27 cellular contexts compared by ENCODE assay signal in genomic region chr11:57498540-57498939, GRCh38. TPM values are rescaled to one million over a fixed set of nuclear protein-coding genes. Genes with fewer than 3 reads are reported as not detected.
DNase-seq lines count a peak whose midpoint lies in the region; ATAC-seq and TF ChIP-seq lines count a peak whose summit lies in the region.
"Had no signal": no experiment of that assay in that cellular context is flagged by ENCODE, and none has a peak within 500 bp of the region (broad histone marks: within the 10 kb centered on the region; RNA-seq: fewer than 3 reads in every experiment).

No MANE protein-coding gene starts in this region.

- H3K4me3 ChIP-seq in esophagus muscularis mucosa, result no peak overlapping the region
- no peak overlapping the region for H3K4me3 ChIP-seq in osteoblast (ENCODE audit: insufficient read depth, low read length)
- no peak overlapping the region for H3K4me3 ChIP-seq in upper lobe of right lung

- peaks cover 5 to 61% (median 13%) of the 10 kb centered on the region in 4 donors for H3K36me3 ChIP-seq in esophagus muscularis mucosa
- no peaks in the 10 kb centered on the region for H3K36me3 ChIP-seq in osteoblast (ENCODE audit: insufficient read depth, low read length)
- H3K36me3 ChIP-seq in upper lobe of right lung, result peaks cover 4% of the 10 kb centered on the region
- H3K36me3 ChIP-seq: ovary had no signal

- H3K36me3 Mint-ChIP-seq in activated naive CD8-positive, alpha-beta T cell treated with anti-CD3 and anti-CD28 coated beads, Interleukin-2, amount 50 U/mL, for 24 hours (ENCODE audit: low read depth), result peaks cover 19% of the 10 kb centered on the region

- H3K9me3 ChIP-seq in esophagus muscularis mucosa, result no peaks in the 10 kb centered on the region
- no peaks in the 10 kb centered on the region for H3K9me3 ChIP-seq in osteoblast (ENCODE audit: low read depth, low read length)
- no peaks in the 10 kb centered on the region for H3K9me3 ChIP-seq in upper lobe of right lung
- H3K9me3 ChIP-seq: ovary had no signal

- H4K20me1 ChIP-seq in osteoblast (ENCODE audit: insufficient read depth, low read length), result no peaks in the 10 kb centered on the region

- H3K79me2 ChIP-seq in osteoblast (ENCODE audit: insufficient read depth, low read length), result no peaks in the 10 kb centered on the region

- DNase-seq in NCI-H146 (lab: John Stamatoyannopoulos, UW) (peak; percentile 40), NCI-H146 treated with DMSO at 0.1 percent for 48 hours (lab: John Stamatoyannopoulos, UW; ENCODE audit: unreplicated experiment) (no peak), esophagus muscularis mucosa (ENCODE audit: extremely low spot score) (no peak), osteoblast (ENCODE audit: insufficient read length, low spot score, missing footprints) (peak; percentile 34), upper lobe of right lung (no peak), SIG-M5 (lab: John Stamatoyannopoulos, UW) (no peak), NCI-H524 treated with DMSO at 0.1 percent for 48 hours (lab: John Stamatoyannopoulos, UW) (no peak)
- no peak for DNase-seq in activated naive CD8-positive, alpha-beta T cell treated with anti-CD3 and anti-CD28 coated beads, Interleukin-2, amount 50 U/mL, for 24 hours
- DNase-seq: 8988T; activated CD8-positive, alpha-beta T cell treated with anti-CD3 and anti-CD28 coated beads, Interleukin-2, amount 10 ng/mL, durations not matched to agents 7 days and 5 days; activated naive CD4-positive, alpha-beta T cell treated with anti-CD3 and anti-CD28 coated beads, Interleukin-2, amount 10 ng/mL, durations not matched to agents 7 days and 5 days; activated T-cell treated with anti-CD3 and anti-CD28 coated beads, Interleukin-2, amount 50 U/mL, for 48 hours; CD8-positive, alpha-beta memory T cell; central memory CD4-positive, alpha-beta T cell; erythroblast; GF-D8; KG1; kidney; mesendoderm; NCI-H1694; NCI-H748 treated with DMSO at 0.1 percent for 48 hours; ovary; SW 1271 had no signal

- H3K4me1 Mint-ChIP-seq in activated naive CD8-positive, alpha-beta T cell treated with anti-CD3 and anti-CD28 coated beads, Interleukin-2, amount 50 U/mL, for 24 hours, result peaks cover 13% of the 10 kb centered on the region
- H3K4me1 Mint-ChIP-seq: CD8-positive, alpha-beta memory T cell had no signal

- H3K27me3 ChIP-seq in esophagus muscularis mucosa, result no peaks in the 10 kb centered on the region
- H3K27me3 ChIP-seq in osteoblast (ENCODE audit: insufficient read depth, low read length), result no peaks in the 10 kb centered on the region
- no peaks in the 10 kb centered on the region for H3K27me3 ChIP-seq in upper lobe of right lung
- H3K27me3 ChIP-seq: ovary had no signal

- TF ChIP-seq POLR2A in esophagus muscularis mucosa (IDR thresholded peaks at IDR 0.05; ENCODE audit: low read depth), result no peak

- ATAC-seq in upper lobe of right lung, result no peak
- no peak for ATAC-seq in activated naive CD8-positive, alpha-beta T cell treated with anti-CD3 and anti-CD28 coated beads, Interleukin-2, amount 50 U/mL, for 24 hours
- ATAC-seq: activated CD8-positive, alpha-beta T cell treated with anti-CD3 and anti-CD28 coated beads, Interleukin-2, amount 10 ng/mL, durations not matched to agents 7 days and 5 days; naive thymus-derived CD8-positive, alpha-beta T cell had no signal

- intact Hi-C loops in esophagus muscularis mucosa (cut with DNase I), result no loop called here
- intact Hi-C loops in upper lobe of right lung (cut with DNase I), result no loop called here

- H3K4me3 Mint-ChIP-seq in activated naive CD8-positive, alpha-beta T cell treated with anti-CD3 and anti-CD28 coated beads, Interleukin-2, amount 50 U/mL, for 24 hours, result no peak overlapping the region
- H3K4me3 Mint-ChIP-seq: activated CD8-positive, alpha-beta T cell treated with anti-CD3 and anti-CD28 coated beads, Interleukin-2, amount 10 ng/mL, durations not matched to agents 7 days and 5 days; activated naive CD4-positive, alpha-beta T cell treated with anti-CD3 and anti-CD28 coated beads, Interleukin-2, amount 10 ng/mL, durations not matched to agents 7 days and 5 days; CD8-positive, alpha-beta memory T cell; naive thymus-derived CD8-positive, alpha-beta T cell had no signal

- no peak for TF ChIP-seq CTCF in esophagus muscularis mucosa (IDR thresholded peaks at IDR 0.05)
- TF ChIP-seq CTCF in osteoblast (IDR thresholded peaks at IDR 0.05; ENCODE audit: extremely low read depth, low read depth, low read length), result no peak
- TF ChIP-seq CTCF in upper lobe of right lung (IDR thresholded peaks at IDR 0.05), result no peak

- no peak overlapping the region for H2AFZ ChIP-seq in osteoblast (ENCODE audit: low read length)

- no peak for TF ChIP-seq EP300 in esophagus muscularis mucosa (IDR thresholded peaks at IDR 0.05)

- 77% methylated on average over 6 of the region's 6 CpGs for WGBS in esophagus muscularis mucosa

- H3K27ac Mint-ChIP-seq in activated naive CD8-positive, alpha-beta T cell treated with anti-CD3 and anti-CD28 coated beads, Interleukin-2, amount 50 U/mL, for 24 hours, result no peak overlapping the region
- H3K27ac Mint-ChIP-seq: activated CD8-positive, alpha-beta T cell treated with anti-CD3 and anti-CD28 coated beads, Interleukin-2, amount 10 ng/mL, durations not matched to agents 7 days and 5 days; activated naive CD4-positive, alpha-beta T cell treated with anti-CD3 and anti-CD28 coated beads, Interleukin-2, amount 10 ng/mL, durations not matched to agents 7 days and 5 days had no signal

- no peaks in the 10 kb centered on the region for H3K9me3 Mint-ChIP-seq in activated naive CD8-positive, alpha-beta T cell treated with anti-CD3 and anti-CD28 coated beads, Interleukin-2, amount 50 U/mL, for 24 hours
- H3K9me3 Mint-ChIP-seq: activated naive CD4-positive, alpha-beta T cell treated with anti-CD3 and anti-CD28 coated beads, Interleukin-2, amount 10 ng/mL, durations not matched to agents 7 days and 5 days; CD8-positive, alpha-beta memory T cell; naive thymus-derived CD8-positive, alpha-beta T cell had no signal

- peaks cover 30 to 39% (median 32%) of the 10 kb centered on the region in 4 donors for H3K4me1 ChIP-seq in esophagus muscularis mucosa
- H3K4me1 ChIP-seq in osteoblast (ENCODE audit: insufficient read depth, low read length), result peaks cover 9% of the 10 kb centered on the region
- H3K4me1 ChIP-seq in upper lobe of right lung, result peaks cover 22% of the 10 kb centered on the region

- no peaks in the 10 kb centered on the region for H3K27me3 Mint-ChIP-seq in activated naive CD8-positive, alpha-beta T cell treated with anti-CD3 and anti-CD28 coated beads, Interleukin-2, amount 50 U/mL, for 24 hours
- H3K27me3 Mint-ChIP-seq: activated naive CD4-positive, alpha-beta T cell treated with anti-CD3 and anti-CD28 coated beads, Interleukin-2, amount 10 ng/mL, durations not matched to agents 7 days and 5 days; CD8-positive, alpha-beta memory T cell; naive thymus-derived CD8-positive, alpha-beta T cell had no signal

- H3K4me2 ChIP-seq in osteoblast (ENCODE audit: insufficient read depth, low read length), result no peak overlapping the region

- peak overlapping the region; percentile 78 to 87 (median 82) for H3K27ac ChIP-seq in esophagus muscularis mucosa (replicated peaks in 1 of 4)
- H3K27ac ChIP-seq in osteoblast (ENCODE audit: low read depth, low read length), result no peak overlapping the region
- H3K27ac ChIP-seq in upper lobe of right lung, result peak overlapping the region; percentile 78

RNA-seq across cellular contexts. Expression of gene SLC43A1, which starts 17.0 kb away (rescaled TPM):
- 10 to 100 TPM; 17.7 to 33.2 (median 23.5) TPM for total RNA-seq in esophagus muscularis mucosa
- total RNA-seq in osteoblast, result 18.5 and 28.0 TPM in 2 replicates
- 12.4 TPM for total RNA-seq in upper lobe of right lung

RNA-seq across cellular contexts. Expression of gene TIMM10, which starts 32.0 kb away (rescaled TPM):
- total RNA-seq in esophagus muscularis mucosa (10 to 100 TPM; 41.9 to 49.1 (median 43.1) TPM), osteoblast (22.1 and 25.7 TPM in 2 replicates), upper lobe of right lung (34.7 TPM)

RNA-seq across cellular contexts. Expression of gene RTN4RL2, which starts 38.2 kb away (rescaled TPM):
- total RNA-seq in esophagus muscularis mucosa (1 to 10 TPM in 1 of 4 donors, under 1 TPM in 2, not detected in 1; 0.33 to 1.1 (median 0.91) TPM), osteoblast (0.29 and 0.36 TPM in 2 replicates), upper lobe of right lung (3.2 TPM)
- total RNA-seq: naive thymus-derived CD8-positive, alpha-beta T cell had no signal

RNA-seq across cellular contexts. Expression of gene SMTNL1, which starts 38.9 kb away (rescaled TPM):
- total RNA-seq in esophagus muscularis mucosa (not detected), osteoblast (not detected in 2 replicates), upper lobe of right lung (not detected)
- total RNA-seq: activated CD8-positive, alpha-beta T cell treated with anti-CD3 and anti-CD28 coated beads, Interleukin-2, amount 10 ng/mL, durations not matched to agents 7 days and 5 days; CD8-positive, alpha-beta memory T cell; frontal cortex; HT-29; kidney; naive thymus-derived CD8-positive, alpha-beta T cell; ovary; Right ventricle myocardium inferior had no signal

Comparison
In these comparisons a context has a peak if more than half of its experiments do, and no peak if none do; other contexts are left out.
1. DNase-seq: peak in NCI-H146 (single experiment) and osteoblast (single experiment); none in NCI-H146 treated with DMSO at 0.1 percent for 48 hours (single experiment), esophagus muscularis mucosa (single experiment), upper lobe of right lung (single experiment), SIG-M5 (single experiment), NCI-H524 treated with DMSO at 0.1 percent for 48 hours (single experiment) and activated naive CD8-positive, alpha-beta T cell treated with anti-CD3 and anti-CD28 coated beads, Interleukin-2, amount 50 U/mL, for 24 hours (single experiment).